In the genomic region with DNA sequence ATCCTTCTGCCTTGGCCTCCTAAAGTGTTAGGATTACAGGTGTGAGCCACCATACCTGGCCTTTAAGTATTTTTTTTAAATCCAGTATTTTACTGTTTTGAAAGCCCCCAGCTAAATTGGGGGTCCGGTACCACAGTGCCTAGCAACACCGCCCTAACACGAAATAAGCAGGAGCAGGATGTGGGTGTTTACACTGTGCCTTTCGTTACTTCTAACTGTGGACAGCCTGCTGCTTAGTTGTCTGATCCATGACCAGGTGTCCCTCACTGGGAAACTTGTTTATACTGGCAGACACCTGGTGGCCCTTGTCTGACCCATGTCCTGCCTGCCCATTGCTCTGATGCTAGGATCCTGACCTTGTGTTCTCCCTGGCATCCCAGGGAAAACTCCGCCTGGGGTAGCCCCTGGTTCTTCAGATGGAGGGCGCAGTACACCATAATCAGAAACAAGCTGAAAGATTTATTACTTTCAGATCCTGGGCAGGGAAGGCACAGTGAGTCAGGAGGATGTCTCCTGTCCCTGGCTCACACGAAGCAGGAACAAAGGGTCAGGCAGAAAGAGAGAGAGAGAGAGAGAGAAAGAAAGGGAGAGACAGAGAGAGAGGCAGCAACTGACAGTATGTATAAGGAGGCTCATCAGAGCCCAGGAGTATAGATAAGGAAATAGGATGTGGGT, we compare ENCODE assay signal across 20 cellular contexts. TPM values are rescaled to one million over a fixed set of nuclear protein-coding genes. Genes with fewer than 3 reads are reported as not detected.
"Had no signal": no experiment of that assay in that cellular context is flagged by ENCODE, and none has a peak within 500 bp of the region (broad histone marks: within the 10 kb centered on the region; RNA-seq: fewer than 3 reads in every experiment).

No MANE protein-coding gene starts in this region.

- H3K4me1 ChIP-seq: body of pancreas, gastroesophageal sphincter, pancreas, transverse colon had no signal

- H3K9me3 ChIP-seq: body of pancreas, gastroesophageal sphincter, heart right ventricle, mucosa of descending colon, pancreas, transverse colon had no signal

- H3K27me3 Mint-ChIP-seq: activated naive CD8-positive, alpha-beta T cell treated with anti-CD3 and anti-CD28 coated beads for 36 hours had no signal

- H3K27me3 ChIP-seq: body of pancreas, pancreas, transverse colon had no signal

- H3K27ac Mint-ChIP-seq: activated CD8-positive, alpha-beta T cell treated with anti-CD3 and anti-CD28 coated beads, Interleukin-2, amount 10 ng/mL, durations not matched to agents 7 days and 5 days; activated naive CD8-positive, alpha-beta T cell treated with anti-CD3 and anti-CD28 coated beads for 36 hours; WTC11 had no signal

- H3K4me3 ChIP-seq: body of pancreas, gastroesophageal sphincter, heart right ventricle, mucosa of descending colon, pancreas, transverse colon had no signal

- ATAC-seq: activated CD8-positive, alpha-beta T cell treated with anti-CD3 and anti-CD28 coated beads, Interleukin-2, amount 10 ng/mL, durations not matched to agents 7 days and 5 days; body of pancreas; gastroesophageal sphincter; heart right ventricle; mucosa of descending colon; naive thymus-derived CD4-positive, alpha-beta T cell; pancreas; WTC11 had no signal

- DNase-seq: activated CD4-positive, alpha-beta T cell treated with anti-CD3 and anti-CD28 coated beads for 4 hours; activated CD8-positive, alpha-beta T cell treated with anti-CD3 and anti-CD28 coated beads, Interleukin-2, amount 10 ng/mL, durations not matched to agents 7 days and 5 days; activated naive CD8-positive, alpha-beta T cell treated with anti-CD3 and anti-CD28 coated beads for 36 hours; amygdala; body of pancreas; caudate nucleus; dermis blood vessel endothelial cell; erythroblast; heart right ventricle; mammary epithelial cell; mucosa of descending colon; naive thymus-derived CD4-positive, alpha-beta T cell; pancreas; retina; stimulated activated CD4-positive, alpha-beta T cell treated with anti-CD3 and anti-CD28 coated beads, Interleukin-4, amount 100 ng/mL, for 24 hours; stimulated activated naive CD4-positive, alpha-beta T cell; substantia nigra; transverse colon had no signal

- H3K4me3 Mint-ChIP-seq: activated CD8-positive, alpha-beta T cell treated with anti-CD3 and anti-CD28 coated beads, Interleukin-2, amount 10 ng/mL, durations not matched to agents 7 days and 5 days; activated naive CD8-positive, alpha-beta T cell treated with anti-CD3 and anti-CD28 coated beads for 36 hours; naive thymus-derived CD4-positive, alpha-beta T cell; WTC11 had no signal

- H3K27ac ChIP-seq: body of pancreas, gastroesophageal sphincter, heart right ventricle, pancreas, transverse colon had no signal

- H3K36me3 Mint-ChIP-seq: activated naive CD8-positive, alpha-beta T cell treated with anti-CD3 and anti-CD28 coated beads for 36 hours; WTC11 had no signal

- H3K9me3 Mint-ChIP-seq: activated naive CD8-positive, alpha-beta T cell treated with anti-CD3 and anti-CD28 coated beads for 36 hours had no signal

- H3K36me3 ChIP-seq: gastroesophageal sphincter, heart right ventricle, pancreas, transverse colon had no signal

RNA-seq across cellular contexts. Expression of a gene that starts 55.7 kb away (rescaled TPM):
- polyA plus RNA-seq: naive thymus-derived CD4-positive, alpha-beta T cell had no signal
